ENCODE assay signal across 23 cellular contexts in the genomic region with DNA sequence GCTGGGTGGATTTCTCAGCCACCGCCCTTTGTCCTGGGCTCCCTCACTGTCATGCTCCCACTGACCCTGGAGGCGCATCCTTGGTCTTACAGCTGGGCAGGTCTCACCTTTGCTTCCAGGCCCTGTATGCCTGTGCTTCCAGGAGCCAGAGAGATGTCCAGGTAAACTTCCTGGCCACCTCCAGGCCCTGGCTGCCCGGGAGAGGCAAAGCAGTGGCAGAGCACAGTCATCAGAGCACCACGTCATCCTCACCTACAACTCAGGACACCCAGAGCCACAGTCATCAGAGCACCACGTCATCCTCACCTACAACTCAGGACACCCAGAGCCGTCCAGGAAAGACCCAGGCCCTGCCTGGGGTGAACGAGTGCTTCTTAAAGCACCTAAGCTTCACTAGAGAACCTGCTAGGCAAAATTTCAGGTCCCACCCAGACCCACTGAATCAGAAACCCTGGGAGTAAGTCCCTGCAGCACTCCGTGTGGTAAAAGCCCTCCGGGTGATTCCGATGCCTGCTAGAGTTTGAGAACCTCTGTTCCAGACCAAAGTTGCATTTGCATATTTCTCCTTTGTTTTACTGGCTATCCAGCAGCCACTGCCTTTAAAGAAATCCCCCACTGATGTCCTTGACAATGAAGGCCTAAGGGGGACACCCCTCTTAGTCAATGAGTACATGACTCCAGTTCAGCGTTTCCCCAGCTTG.
DNase-seq lines count a peak whose midpoint lies in the region; ATAC-seq, FAIRE-seq and TF ChIP-seq lines count a peak whose summit lies in the region.
"Had no signal": no experiment of that assay in that cellular context is flagged by ENCODE, and none has a peak within 500 bp of the region (broad histone marks: within the 10 kb centered on the region; RNA-seq: fewer than 3 reads in every experiment).

No MANE protein-coding gene starts in this region.

- no peak overlapping the region for H3K4me3 Mint-ChIP-seq in T-helper 2 cell treated with Interferon-gamma antibody and Interleukin-4, amounts not matched to agents 5 μg/mL and 100 μg/mL, for 36 hours
- H3K4me3 Mint-ChIP-seq in activated CD8-positive, alpha-beta T cell treated with anti-CD3 and anti-CD28 coated beads, Interleukin-2, amount 10 ng/mL, durations not matched to agents 7 days and 5 days = no peak overlapping the region
- H3K4me3 Mint-ChIP-seq: activated CD4-positive, alpha-beta T cell treated with anti-CD3 and anti-CD28 coated beads, Interleukin-2, amount 10 ng/mL, durations not matched to agents 24 days and 14 days; activated naive CD8-positive, alpha-beta T cell treated with anti-CD3 and anti-CD28 coated beads, Interleukin-2, amount 50 U/mL, for 24 hours; CD8-positive, alpha-beta T cell; dendritic cell treated with granulocyte-macrophage colony-stimulating factor and Interleukin-4, amounts not matched to agents 40 ng/mL and 50 ng/mL, for 4 days; neural crest cell had no signal

- H3K23ac ChIP-seq in H1 (ENCODE audit: insufficient read length) = no peak overlapping the region

- no peak overlapping the region for H4K8ac ChIP-seq in H1 (ENCODE audit: extremely low read depth, insufficient read depth, low read length)

- H3K79me1 ChIP-seq in H1 (ENCODE audit: low read depth, low read length) = peaks cover 2% of the 10 kb centered on the region; the same call in 1 of the 2 replicates

- TF ChIP-seq EP300 in H1 (IDR thresholded peaks at IDR 0.05; ENCODE audit: borderline replicate concordance in 1 of 2, low read depth in 2 of 2, low read length in 2 of 2) = no peak

- no peaks in the 10 kb centered on the region for H3K9me3 Mint-ChIP-seq in T-helper 2 cell treated with Interferon-gamma antibody and Interleukin-4, amounts not matched to agents 5 μg/mL and 100 μg/mL, for 36 hours
- H3K9me3 Mint-ChIP-seq in activated CD8-positive, alpha-beta T cell treated with anti-CD3 and anti-CD28 coated beads, Interleukin-2, amount 10 ng/mL, durations not matched to agents 7 days and 5 days (ENCODE audit: insufficient read depth) = no peaks in the 10 kb centered on the region
- H3K9me3 Mint-ChIP-seq: activated CD4-positive, alpha-beta T cell treated with anti-CD3 and anti-CD28 coated beads, Interleukin-2, amount 10 ng/mL, durations not matched to agents 24 days and 14 days; activated naive CD8-positive, alpha-beta T cell treated with anti-CD3 and anti-CD28 coated beads, Interleukin-2, amount 50 U/mL, for 24 hours; CD8-positive, alpha-beta T cell; dendritic cell treated with granulocyte-macrophage colony-stimulating factor and Interleukin-4, amounts not matched to agents 40 ng/mL and 50 ng/mL, for 4 days; neural crest cell had no signal

- H3K4ac ChIP-seq in H1 (replicated peaks; ENCODE audit: insufficient read length, low read depth, low read length) = no peak overlapping the region

- intact Hi-C loops in spleen (cut with DNase I; ENCODE audit: low total_unique reads) = no loop called here

- CTCF ChIA-PET in H1 (lab: Charles Lee; ENCODE audit: partially characterized antibody) = interaction anchor here (1.1 to 17.9 kb wide), 4 partner anchors 14 to 111 kb away, joined by 3 to 169 read pairs (median 10); no protein-coding TSS in a partner anchor
- CTCF ChIA-PET in activated CD8-positive, alpha-beta T cell treated with anti-CD3 and anti-CD28 coated beads, Interleukin-2, amount 10 ng/mL, durations not matched to agents 7 days and 5 days (lab: Charles Lee) = no interaction called here

- no peak overlapping the region for H3K4me2 ChIP-seq in H1 (ENCODE audit: insufficient read depth in 1 of 2, low read depth in 2 of 2, low read length in 2 of 2)

- TF ChIP-seq RAD21 in H1 (IDR thresholded peaks at IDR 0.05 in 1 of 2, conservative IDR thresholded peaks at IDR 0.05 in 1 of 2; ENCODE audit: low read depth in 2 of 2, low read length in 2 of 2) = no peak

- H3K79me2 ChIP-seq in H1 (ENCODE audit: control insufficient read depth in 1 of 2, insufficient read depth in 2 of 2, low read length in 2 of 2) = peaks cover 0 to 24% of the 10 kb centered on the region in 2 experiments; a peak in 2 of 4 replicates

- peak overlapping the region; percentile 54; the same call in 1 of the 2 replicates for H2BK5ac ChIP-seq in H1 (ENCODE audit: low read depth, low read length)

- H3K4me3 ChIP-seq in HUES48 (ENCODE audit: low read depth, low read length) (no peak overlapping the region), H1 (ENCODE audit: extremely low read depth in 1 of 4, insufficient read depth in 2 of 4, low read depth in 3 of 4, low read length in 4 of 4) (no peak overlapping the region), mesodermal cell (ENCODE audit: extremely low read depth, insufficient read depth, low read length, poor library complexity, severe bottlenecking) (no peak overlapping the region), spleen (no peak overlapping the region), BE2C (ENCODE audit: low read depth, low read length) (no peak overlapping the region)
- H3K4me3 ChIP-seq: suprapubic skin had no signal

- H4K91ac ChIP-seq in H1 (replicated peaks; ENCODE audit: insufficient read length, low read length) = no peak overlapping the region

- no peak overlapping the region for H2BK120ac ChIP-seq in H1 (replicated peaks; ENCODE audit: low read depth, low read length)

- no peak for FAIRE-seq in H1 (lab: Jason Lieb, UNC)
- FAIRE-seq: frontal cortex, GM12891 had no signal

- H3K9me3 ChIP-seq in HUES48 (ENCODE audit: control insufficient read depth, insufficient read depth, low read length) (no peaks in the 10 kb centered on the region), H1 (ENCODE audit: insufficient read depth in 2 of 2, low read depth in 1 of 2, low read length in 1 of 2) (no peaks in the 10 kb centered on the region), mesodermal cell (ENCODE audit: control insufficient read depth, low read length) (no peaks in the 10 kb centered on the region), spleen (no peaks in the 10 kb centered on the region), BE2C (no peaks in the 10 kb centered on the region)
- H3K9me3 ChIP-seq: suprapubic skin had no signal

- H2BK20ac ChIP-seq in H1 (ENCODE audit: low read length) = no peak overlapping the region

- no peak overlapping the region for H3K9ac ChIP-seq in HUES48 (ENCODE audit: low read depth, low read length)
- H3K9ac ChIP-seq in H1 (replicated peaks in 1 of 4; ENCODE audit: extremely low read depth in 1 of 4, low read depth in 3 of 4, low read length in 3 of 4) = no peak overlapping the region

- POLR2A ChIA-PET in H1 (lab: Charles Lee; ENCODE audit: partially characterized antibody) = interaction anchor here (1.0 kb wide), 1 partner anchor 13 kb away, joined by 3 read pairs; no protein-coding TSS in a partner anchor
- POLR2A ChIA-PET in activated CD8-positive, alpha-beta T cell treated with anti-CD3 and anti-CD28 coated beads, Interleukin-2, amount 10 ng/mL, durations not matched to agents 7 days and 5 days (lab: Charles Lee) = no interaction called here

- peak overlapping the region; percentile 64; the same call in 1 of the 2 replicates for H2BK12ac ChIP-seq in H1 (ENCODE audit: low read depth, low read length)

- no peaks in the 10 kb centered on the region for H3K27me3 Mint-ChIP-seq in T-helper 2 cell treated with Interferon-gamma antibody and Interleukin-4, amounts not matched to agents 5 μg/mL and 100 μg/mL, for 36 hours (ENCODE audit: low read depth)
- peaks cover 3% of the 10 kb centered on the region for H3K27me3 Mint-ChIP-seq in activated CD8-positive, alpha-beta T cell treated with anti-CD3 and anti-CD28 coated beads, Interleukin-2, amount 10 ng/mL, durations not matched to agents 7 days and 5 days (ENCODE audit: low read depth)
- H3K27me3 Mint-ChIP-seq: activated CD4-positive, alpha-beta T cell treated with anti-CD3 and anti-CD28 coated beads, Interleukin-2, amount 10 ng/mL, durations not matched to agents 24 days and 14 days; activated naive CD8-positive, alpha-beta T cell treated with anti-CD3 and anti-CD28 coated beads, Interleukin-2, amount 50 U/mL, for 24 hours; dendritic cell treated with granulocyte-macrophage colony-stimulating factor and Interleukin-4, amounts not matched to agents 40 ng/mL and 50 ng/mL, for 4 days had no signal

- no peak overlapping the region for H4K5ac ChIP-seq in H1 (ENCODE audit: insufficient read length, low read depth, low read length)

- H3K27me3 ChIP-seq in HUES48 (ENCODE audit: control insufficient read depth, insufficient read depth, low read length) (no peaks in the 10 kb centered on the region), H1 (replicated peaks in 1 of 4; ENCODE audit: control insufficient read depth in 3 of 4, extremely low read depth in 1 of 4, insufficient read depth in 3 of 4, low read length in 3 of 4) (no peaks in the 10 kb centered on the region), spleen (replicated peaks in 1 of 7) (no peaks in the 10 kb centered on the region), BE2C (no peaks in the 10 kb centered on the region)
- H3K27me3 ChIP-seq: suprapubic skin had no signal

- no peak for ATAC-seq in activated CD8-positive, alpha-beta T cell treated with anti-CD3 and anti-CD28 coated beads, Interleukin-2, amount 10 ng/mL, durations not matched to agents 7 days and 5 days
- ATAC-seq: activated naive CD8-positive, alpha-beta T cell treated with anti-CD3 and anti-CD28 coated beads, Interleukin-2, amount 50 U/mL, for 24 hours; CD8-positive, alpha-beta T cell; PC-3 had no signal

- no peak overlapping the region for H3K27ac Mint-ChIP-seq in T-helper 2 cell treated with Interferon-gamma antibody and Interleukin-4, amounts not matched to agents 5 μg/mL and 100 μg/mL, for 36 hours
- H3K27ac Mint-ChIP-seq in activated CD8-positive, alpha-beta T cell treated with anti-CD3 and anti-CD28 coated beads, Interleukin-2, amount 10 ng/mL, durations not matched to agents 7 days and 5 days = no peak overlapping the region
- H3K27ac Mint-ChIP-seq: activated CD4-positive, alpha-beta T cell treated with anti-CD3 and anti-CD28 coated beads, Interleukin-2, amount 10 ng/mL, durations not matched to agents 24 days and 14 days; activated naive CD8-positive, alpha-beta T cell treated with anti-CD3 and anti-CD28 coated beads, Interleukin-2, amount 50 U/mL, for 24 hours; CD8-positive, alpha-beta T cell; dendritic cell treated with granulocyte-macrophage colony-stimulating factor and Interleukin-4, amounts not matched to agents 40 ng/mL and 50 ng/mL, for 4 days had no signal

- no peak overlapping the region for H3K18ac ChIP-seq in H1 (ENCODE audit: extremely low read depth, low read length)

- TF ChIP-seq POLR2A in H1 (IDR thresholded peaks at IDR 0.05; ENCODE audit: control extremely low read depth in 1 of 2, low read depth in 2 of 2, low read length in 2 of 2) (no peak), spleen (IDR thresholded peaks at IDR 0.05) (no peak)

- H3K14ac ChIP-seq in H1 (ENCODE audit: insufficient read length) = no peak overlapping the region

- H3K27ac ChIP-seq in HUES48 (ENCODE audit: low read depth, low read length) (peak overlapping the region; percentile 29), H1 (ENCODE audit: low read depth, low read length) (0 out of 2 replicates have a peak overlapping the region, but pooled peaks have one; percentile 15), mesodermal cell (ENCODE audit: low read depth, low read length, severe bottlenecking) (peak overlapping the region; percentile 53), spleen (peak overlapping the region in 2 of 8 donors; percentile 18 to 23)
- H3K27ac ChIP-seq: suprapubic skin had no signal

- H3K4me1 Mint-ChIP-seq in T-helper 2 cell treated with Interferon-gamma antibody and Interleukin-4, amounts not matched to agents 5 μg/mL and 100 μg/mL, for 36 hours (ENCODE audit: low read depth) = peaks cover 2% of the 10 kb centered on the region
- H3K4me1 Mint-ChIP-seq in activated CD8-positive, alpha-beta T cell treated with anti-CD3 and anti-CD28 coated beads, Interleukin-2, amount 10 ng/mL, durations not matched to agents 7 days and 5 days (ENCODE audit: low read depth) = peaks cover 2% of the 10 kb centered on the region
- H3K4me1 Mint-ChIP-seq: activated CD4-positive, alpha-beta T cell treated with anti-CD3 and anti-CD28 coated beads, Interleukin-2, amount 10 ng/mL, durations not matched to agents 24 days and 14 days had no signal

- H2AK5ac ChIP-seq in H1 (ENCODE audit: low read depth, low read length) = 0 out of 2 replicates have a peak overlapping the region, but pooled peaks have one; percentile 17

- peaks cover 8% of the 10 kb centered on the region for H3K36me3 ChIP-seq in HUES48 (ENCODE audit: control insufficient read depth, insufficient read depth, low read length)
- H3K36me3 ChIP-seq in H1 (ENCODE audit: control insufficient read depth in 2 of 4, insufficient read depth in 4 of 4, low read length in 3 of 4) = peaks cover 0 to 11% (median 1%) of the 10 kb centered on the region in 4 experiments; a peak in 3 of 8 replicates
- peaks cover 73% of the 10 kb centered on the region for H3K36me3 ChIP-seq in mesodermal cell (ENCODE audit: control insufficient read depth, insufficient read depth, low read length)
- H3K36me3 ChIP-seq in spleen = peaks cover 0 to 4% (median 0%) of the 10 kb centered on the region in 6 donors
- no peaks in the 10 kb centered on the region; the same call in 1 of the 2 replicates for H3K36me3 ChIP-seq in BE2C

- peaks cover 36% of the 10 kb centered on the region for H3K4me1 ChIP-seq in HUES48 (ENCODE audit: control insufficient read depth, insufficient read depth, low read length)
- peaks cover 3 to 25% (median 11%) of the 10 kb centered on the region in 4 experiments for H3K4me1 ChIP-seq in H1 (replicated peaks in 1 of 4; ENCODE audit: control insufficient read depth in 3 of 4, insufficient read depth in 4 of 4, low read length in 3 of 4)
- H3K4me1 ChIP-seq in mesodermal cell (ENCODE audit: control insufficient read depth, insufficient read depth, low read length, poor library complexity, severe bottlenecking) = peaks cover 41% of the 10 kb centered on the region
- H3K4me1 ChIP-seq in spleen = peaks cover 0 to 22% (median 0%) of the 10 kb centered on the region in 6 donors
- H3K4me1 ChIP-seq in BE2C = no peaks in the 10 kb centered on the region

- TF ChIP-seq CTCF in H1 (IDR thresholded peaks at IDR 0.05; ENCODE audit: control extremely low read depth in 1 of 3, insufficient read depth in 1 of 3, low read depth in 1 of 3, low read length in 3 of 3) (no peak), spleen (IDR thresholded peaks at IDR 0.05 in 8 of 11, conservative IDR thresholded peaks at IDR 0.05 in 3 of 11) (no peak), BE2C (IDR thresholded peaks at IDR 0.05; ENCODE audit: low read depth, low read length) (no peak)

- DNase-seq in H1 (ENCODE audit: low read depth in 1 of 2, low spot score in 2 of 2) (no peak), spleen (peak; percentile 60), BE2C (no peak)
- DNase-seq in T-helper 2 cell treated with Interferon-gamma antibody and Interleukin-4, amounts not matched to agents 5 μg/mL and 100 μg/mL, for 36 hours (ENCODE audit: low spot score) = no peak
- no peak for DNase-seq in activated CD8-positive, alpha-beta T cell treated with anti-CD3 and anti-CD28 coated beads, Interleukin-2, amount 10 ng/mL, durations not matched to agents 7 days and 5 days
- DNase-seq: activated CD4-positive, alpha-beta T cell treated with anti-CD3 and anti-CD28 coated beads, Interleukin-2, amount 10 ng/mL, durations not matched to agents 24 days and 14 days; activated naive CD8-positive, alpha-beta T cell treated with anti-CD3 and anti-CD28 coated beads, Interleukin-2, amount 50 U/mL, for 24 hours; CD8-positive, alpha-beta T cell; DMS79; GOT3; KG1; NCI-H1694 treated with DMSO at 0.1 percent for 48 hours; NCI-H2227 treated with DMSO at 0.1 percent for 48 hours; NCI-H774; PC-3; stimulated activated CD4-positive, alpha-beta T cell treated with anti-CD3 and anti-CD28 coated beads, Interleukin-12 subunit alpha, Interleukin-12 subunit beta, amount 100 ng/mL, for 4 hours had no signal

- no peak overlapping the region for H2AFZ ChIP-seq in H1 (ENCODE audit: low read length)

- WGBS in H1 (ENCODE audit: extremely low coverage in 1 of 2, insufficient coverage in 1 of 2, insufficient read length in 1 of 2, insufficient replicate concordance in 2 of 2, low coverage in 1 of 2, low lambda C conversion rate in 2 of 2, missing lambda C conversion rate in 1 of 2), 2 experiments = 86% methylated on average over 10 of the region's 11 CpGs; no CpG with 5 or more reads in 1 of the 2 experiments
- WGBS in mesodermal cell (ENCODE audit: insufficient coverage in 2 of 2), 2 experiments = 90 to 93% methylated on average over 9 to 10 of the region's 11 CpGs
- 90 to 94% (median 93%) methylated on average over 8 to 11 of the region's 11 CpGs for WGBS in spleen, 5 donors

- H2BK15ac ChIP-seq in H1 (ENCODE audit: low read length) = 0 out of 2 replicates have a peak overlapping the region, but pooled peaks have one; percentile 14

- H3K36me3 Mint-ChIP-seq in T-helper 2 cell treated with Interferon-gamma antibody and Interleukin-4, amounts not matched to agents 5 μg/mL and 100 μg/mL, for 36 hours (ENCODE audit: low read depth) = no peaks in the 10 kb centered on the region
- H3K36me3 Mint-ChIP-seq in activated CD8-positive, alpha-beta T cell treated with anti-CD3 and anti-CD28 coated beads, Interleukin-2, amount 10 ng/mL, durations not matched to agents 7 days and 5 days (ENCODE audit: low read depth) = no peaks in the 10 kb centered on the region
- H3K36me3 Mint-ChIP-seq: CD8-positive, alpha-beta T cell had no signal

- no peaks in the 10 kb centered on the region for H3K23me2 ChIP-seq in H1 (ENCODE audit: low read depth, low read length)

- H4K20me1 ChIP-seq in H1 (replicated peaks in 1 of 2; ENCODE audit: control insufficient read depth in 1 of 2, insufficient read depth in 2 of 2, low read length in 2 of 2) = peaks cover 0 to 2% of the 10 kb centered on the region in 2 experiments

- no peak overlapping the region for H3K56ac ChIP-seq in H1 (replicated peaks; ENCODE audit: insufficient read length, low read depth, low read length)
